In the genomic region with DNA sequence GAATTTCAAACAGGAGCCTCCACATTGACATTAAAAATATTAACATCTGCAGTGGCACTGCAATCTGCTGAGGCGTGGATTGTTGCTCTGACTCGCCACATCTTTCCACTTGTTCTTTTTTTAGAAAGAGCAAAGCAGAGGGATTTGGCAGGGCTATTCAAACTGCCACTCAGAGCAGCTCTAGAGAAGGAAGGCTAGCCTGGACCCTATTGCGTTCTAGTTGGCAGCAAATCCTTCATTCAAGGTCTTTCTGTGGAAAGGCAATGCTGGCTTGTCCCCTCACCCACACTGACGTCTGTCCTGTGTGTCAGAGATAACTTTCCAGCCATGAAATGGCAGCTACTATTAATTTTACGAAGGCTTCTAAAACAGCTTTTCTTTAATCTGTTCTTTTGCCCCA, we compare ENCODE assay signal across 15 cellular contexts.
A peak's percentile ranks its signal among the peaks of the same experiment; 100 is the strongest.
DNase-seq lines count a peak whose midpoint lies in the region; ATAC-seq and TF ChIP-seq lines count a peak whose summit lies in the region.
"Had no signal": no experiment of that assay in that cellular context is flagged by ENCODE, and none has a peak within 500 bp of the region (broad histone marks: within the 10 kb centered on the region; RNA-seq: fewer than 3 reads in every experiment).

No MANE protein-coding gene starts in this region.

- TF ChIP-seq EP300 in SK-N-SH (IDR thresholded peaks at IDR 0.05; ENCODE audit: borderline replicate concordance in 1 of 2, low read depth in 1 of 2, low read length in 1 of 2), result no peak

- H3F3A ChIP-seq in SK-N-SH (replicated peaks; ENCODE audit: insufficient read depth), result no peaks in the 10 kb centered on the region

- ATAC-seq in Right ventricle myocardium inferior (peak; percentile 95), GM18511 (IDR thresholded peaks at IDR 0.05; ENCODE audit: unreplicated experiment) (no peak)

- H4K20me1 ChIP-seq in SK-N-SH (ENCODE audit: insufficient read depth), result no peaks in the 10 kb centered on the region

- H3K9me3 ChIP-seq in SK-N-SH, result no peaks in the 10 kb centered on the region; the same call in 1 of the 2 replicates
- H3K9me3 ChIP-seq: esophagus squamous epithelium, neutrophil had no signal

- no peak for TF ChIP-seq RAD21 in SK-N-SH (IDR thresholded peaks at IDR 0.05; ENCODE audit: low read length)

- no peak overlapping the region for H3K27ac ChIP-seq in SK-N-SH (ENCODE audit: low read depth in 2 of 2, low read length in 1 of 2)
- H3K27ac ChIP-seq: esophagus squamous epithelium, neutrophil, spleen had no signal

- H3K4me1 ChIP-seq in SK-N-SH (ENCODE audit: control insufficient read depth in 1 of 2, insufficient read depth in 2 of 2, low read depth in 1 of 2, low read length in 1 of 2), result peaks cover 0 to 10% of the 10 kb centered on the region in 2 experiments; a peak in 2 of 4 replicates
- H3K4me1 ChIP-seq: esophagus squamous epithelium, spleen had no signal

- WGBS in SK-N-SH (ENCODE audit: low lambda C conversion rate), result 56% methylated on average over 5 of the region's 5 CpGs

- H3K4me2 ChIP-seq in SK-N-SH, result no peak overlapping the region

- no peak overlapping the region for H3K4me3 ChIP-seq in SK-N-SH (ENCODE audit: low read depth in 2 of 2, low read length in 1 of 2)
- H3K4me3 ChIP-seq: esophagus squamous epithelium, spleen had no signal

- CTCF ChIA-PET in SK-N-SH (lab: Yijun Ruan, JAX), result no interaction called here

- TF ChIP-seq CTCF in SK-N-SH (IDR thresholded peaks at IDR 0.05), result no peak

- POLR2A ChIA-PET in SK-N-SH (lab: Yijun Ruan, JAX), result no interaction called here

- intact Hi-C loops in Right ventricle myocardium inferior (cut with DNase I), result loop anchor here (5.0 kb wide), 1 partner anchor 33 kb away; no protein-coding TSS in a partner anchor

- peak overlapping the region; percentile 9; the same call in 1 of the 2 replicates for H2AFZ ChIP-seq in SK-N-SH (ENCODE audit: low read depth)

- no peaks in the 10 kb centered on the region for H3K36me3 ChIP-seq in SK-N-SH (replicated peaks in 1 of 2; ENCODE audit: control insufficient read depth in 1 of 2, insufficient read depth in 2 of 2, low read length in 1 of 2)
- H3K36me3 ChIP-seq: esophagus squamous epithelium, neutrophil, spleen had no signal

- H3K27me3 ChIP-seq in SK-N-SH (ENCODE audit: insufficient read depth), result no peaks in the 10 kb centered on the region
- H3K27me3 ChIP-seq: esophagus squamous epithelium, neutrophil, spleen had no signal

- DNase-seq in DMS 273 (lab: John Stamatoyannopoulos, UW; ENCODE audit: unreplicated experiment) (peak; percentile 79), SK-N-SH (no peak), Right ventricle myocardium inferior (ENCODE audit: missing footprints) (no peak), pons (ENCODE audit: low spot score) (peak; percentile 24), iPS-NIHi7 (ENCODE audit: extremely low spot score) (no peak), NCI-H2107 treated with DMSO at 0.1 percent for 48 hours (lab: John Stamatoyannopoulos, UW; ENCODE audit: unreplicated experiment) (no peak)
- no peak for DNase-seq in activated CD4-positive, alpha-beta T cell treated with anti-CD3 and anti-CD28 coated beads for 1 hour
- DNase-seq: activated CD4-positive, alpha-beta T cell treated with anti-CD3 and anti-CD28 coated beads, Interleukin-2, amount 10 ng/mL, durations not matched to agents 7 days and 5 days; activated naive CD8-positive, alpha-beta T cell treated with anti-CD3 and anti-CD28 coated beads, Interleukin-2, amount 10 ng/mL, durations not matched to agents 7 days and 5 days; activated T-cell treated with anti-CD3 and anti-CD28 coated beads, Interleukin-2, amount 50 U/mL, for 1 hour; esophagus squamous epithelium; MV-4-11; spleen had no signal

- H3K79me2 ChIP-seq in SK-N-SH (ENCODE audit: insufficient read depth), result no peaks in the 10 kb centered on the region

- H3K9me2 ChIP-seq in SK-N-SH, result no peaks in the 10 kb centered on the region

- no peak overlapping the region for H3K9ac ChIP-seq in SK-N-SH

TF ChIP-seq in SK-N-SH, 30 proteins besides CTCF, POLR2A, EP300 and RAD21:
- no peak for TF ChIP-seq ELF1 (IDR thresholded peaks at IDR 0.05)
- TF ChIP-seq YY1 (IDR thresholded peaks at IDR 0.05; ENCODE audit: low read depth), result no peak
- TF ChIP-seq FOXM1 (IDR thresholded peaks at IDR 0.05; ENCODE audit: low read depth), result no peak
- TF ChIP-seq SMC3 (IDR thresholded peaks at IDR 0.05; ENCODE audit: low read depth, low read length), result no peak
- TF ChIP-seq, protein P1, sequence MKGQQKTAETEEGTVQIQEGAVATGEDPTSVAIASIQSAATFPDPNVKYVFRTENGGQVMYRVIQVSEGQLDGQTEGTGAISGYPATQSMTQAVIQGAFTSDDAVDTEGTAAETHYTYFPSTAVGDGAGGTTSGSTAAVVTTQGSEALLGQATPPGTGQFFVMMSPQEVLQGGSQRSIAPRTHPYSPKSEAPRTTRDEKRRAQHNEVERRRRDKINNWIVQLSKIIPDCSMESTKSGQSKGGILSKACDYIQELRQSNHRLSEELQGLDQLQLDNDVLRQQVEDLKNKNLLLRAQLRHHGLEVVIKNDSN (IDR thresholded peaks at IDR 0.05; ENCODE audit: borderline replicate concordance, low read depth), result no peak
- TF ChIP-seq, protein P2, sequence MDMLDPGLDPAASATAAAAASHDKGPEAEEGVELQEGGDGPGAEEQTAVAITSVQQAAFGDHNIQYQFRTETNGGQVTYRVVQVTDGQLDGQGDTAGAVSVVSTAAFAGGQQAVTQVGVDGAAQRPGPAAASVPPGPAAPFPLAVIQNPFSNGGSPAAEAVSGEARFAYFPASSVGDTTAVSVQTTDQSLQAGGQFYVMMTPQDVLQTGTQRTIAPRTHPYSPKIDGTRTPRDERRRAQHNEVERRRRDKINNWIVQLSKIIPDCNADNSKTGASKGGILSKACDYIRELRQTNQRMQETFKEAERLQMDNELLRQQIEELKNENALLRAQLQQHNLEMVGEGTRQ (IDR thresholded peaks at IDR 0.05; ENCODE audit: borderline replicate concordance, low read depth, low read length), result no peak
- TF ChIP-seq MXI1 (IDR thresholded peaks at IDR 0.05; ENCODE audit: low read depth, low read length), result no peak
- TF ChIP-seq, protein P3, sequence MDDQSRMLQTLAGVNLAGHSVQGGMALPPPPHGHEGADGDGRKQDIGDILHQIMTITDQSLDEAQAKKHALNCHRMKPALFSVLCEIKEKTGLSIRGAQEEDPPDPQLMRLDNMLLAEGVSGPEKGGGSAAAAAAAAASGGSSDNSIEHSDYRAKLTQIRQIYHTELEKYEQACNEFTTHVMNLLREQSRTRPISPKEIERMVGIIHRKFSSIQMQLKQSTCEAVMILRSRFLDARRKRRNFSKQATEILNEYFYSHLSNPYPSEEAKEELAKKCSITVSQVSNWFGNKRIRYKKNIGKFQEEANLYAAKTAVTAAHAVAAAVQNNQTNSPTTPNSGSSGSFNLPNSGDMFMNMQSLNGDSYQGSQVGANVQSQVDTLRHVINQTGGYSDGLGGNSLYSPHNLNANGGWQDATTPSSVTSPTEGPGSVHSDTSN (IDR thresholded peaks at IDR 0.05), result no peak
- TF ChIP-seq, protein P4, sequence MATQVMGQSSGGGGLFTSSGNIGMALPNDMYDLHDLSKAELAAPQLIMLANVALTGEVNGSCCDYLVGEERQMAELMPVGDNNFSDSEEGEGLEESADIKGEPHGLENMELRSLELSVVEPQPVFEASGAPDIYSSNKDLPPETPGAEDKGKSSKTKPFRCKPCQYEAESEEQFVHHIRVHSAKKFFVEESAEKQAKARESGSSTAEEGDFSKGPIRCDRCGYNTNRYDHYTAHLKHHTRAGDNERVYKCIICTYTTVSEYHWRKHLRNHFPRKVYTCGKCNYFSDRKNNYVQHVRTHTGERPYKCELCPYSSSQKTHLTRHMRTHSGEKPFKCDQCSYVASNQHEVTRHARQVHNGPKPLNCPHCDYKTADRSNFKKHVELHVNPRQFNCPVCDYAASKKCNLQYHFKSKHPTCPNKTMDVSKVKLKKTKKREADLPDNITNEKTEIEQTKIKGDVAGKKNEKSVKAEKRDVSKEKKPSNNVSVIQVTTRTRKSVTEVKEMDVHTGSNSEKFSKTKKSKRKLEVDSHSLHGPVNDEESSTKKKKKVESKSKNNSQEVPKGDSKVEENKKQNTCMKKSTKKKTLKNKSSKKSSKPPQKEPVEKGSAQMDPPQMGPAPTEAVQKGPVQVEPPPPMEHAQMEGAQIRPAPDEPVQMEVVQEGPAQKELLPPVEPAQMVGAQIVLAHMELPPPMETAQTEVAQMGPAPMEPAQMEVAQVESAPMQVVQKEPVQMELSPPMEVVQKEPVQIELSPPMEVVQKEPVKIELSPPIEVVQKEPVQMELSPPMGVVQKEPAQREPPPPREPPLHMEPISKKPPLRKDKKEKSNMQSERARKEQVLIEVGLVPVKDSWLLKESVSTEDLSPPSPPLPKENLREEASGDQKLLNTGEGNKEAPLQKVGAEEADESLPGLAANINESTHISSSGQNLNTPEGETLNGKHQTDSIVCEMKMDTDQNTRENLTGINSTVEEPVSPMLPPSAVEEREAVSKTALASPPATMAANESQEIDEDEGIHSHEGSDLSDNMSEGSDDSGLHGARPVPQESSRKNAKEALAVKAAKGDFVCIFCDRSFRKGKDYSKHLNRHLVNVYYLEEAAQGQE (IDR thresholded peaks at IDR 0.05; ENCODE audit: low read depth, low read length), result no peak
- no peak for TF ChIP-seq RXRA (IDR thresholded peaks at IDR 0.05; ENCODE audit: borderline replicate concordance, low read depth)
- no peak for TF ChIP-seq CHD2 (IDR thresholded peaks at IDR 0.05; ENCODE audit: low read length, partially characterized antibody)
- TF ChIP-seq EZH2phosphoT487 (IDR thresholded peaks at IDR 0.05; ENCODE audit: borderline replicate concordance, low read depth), result no peak
- no peak for TF ChIP-seq TAF1 (IDR thresholded peaks at IDR 0.05; ENCODE audit: borderline replicate concordance, low read depth, low read length)
- no peak for TF ChIP-seq POLR2AphosphoS5 (IDR thresholded peaks at IDR 0.05; ENCODE audit: low read depth, low read length)
- no peak for TF ChIP-seq MEF2A (IDR thresholded peaks at IDR 0.05; ENCODE audit: borderline replicate concordance, low read depth)
- TF ChIP-seq TCF12 (IDR thresholded peaks at IDR 0.05), result no peak
- TF ChIP-seq, protein P5, sequence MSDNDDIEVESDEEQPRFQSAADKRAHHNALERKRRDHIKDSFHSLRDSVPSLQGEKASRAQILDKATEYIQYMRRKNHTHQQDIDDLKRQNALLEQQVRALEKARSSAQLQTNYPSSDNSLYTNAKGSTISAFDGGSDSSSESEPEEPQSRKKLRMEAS (IDR thresholded peaks at IDR 0.05; ENCODE audit: low read depth), result no peak
- TF ChIP-seq FOSL2 (IDR thresholded peaks at IDR 0.05; ENCODE audit: borderline replicate concordance, low read depth), result no peak
- TF ChIP-seq RFX5 (IDR thresholded peaks at IDR 0.05; ENCODE audit: low read length), result no peak

Comparison
In these comparisons a context has a peak if more than half of its experiments do, and no peak if none do; other contexts are left out.
1. DNase-seq: peak in DMS 273 (single experiment) and pons (single experiment); none in SK-N-SH (single experiment), Right ventricle myocardium inferior (single experiment), activated CD4-positive, alpha-beta T cell treated with anti-CD3 and anti-CD28 coated beads for 1 hour (single experiment), iPS-NIHi7 (single experiment) and NCI-H2107 treated with DMSO at 0.1 percent for 48 hours (single experiment).